Comparison of ENCODE assay signal across 1 cellular context in the genomic region with DNA sequence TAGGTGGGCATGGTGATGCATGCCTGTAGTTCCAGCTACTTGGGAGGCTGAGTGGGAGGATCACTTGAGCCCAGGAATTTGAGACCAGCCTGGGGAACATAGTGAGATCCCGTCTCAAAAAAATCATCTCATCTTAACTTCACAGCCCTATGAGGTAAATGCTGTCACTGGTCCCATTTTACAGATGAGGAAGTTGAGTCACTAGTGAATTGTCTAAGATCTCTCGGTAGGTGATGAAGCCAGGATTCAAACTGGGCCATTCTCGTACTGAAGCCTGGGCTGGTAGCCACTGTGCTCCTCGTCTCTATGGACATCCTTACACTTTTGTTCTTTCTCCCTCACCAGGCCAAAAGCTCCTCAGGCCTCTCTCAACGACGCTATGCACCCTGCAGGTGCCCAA.
TF ChIP-seq lines count a peak whose summit lies in the region.

No MANE protein-coding gene starts in this region.

TF ChIP-seq in GM23338, 12 proteins besides CTCF, POLR2A, EP300 and RAD21 (continued from another document):
- TF ChIP-seq, protein P1, sequence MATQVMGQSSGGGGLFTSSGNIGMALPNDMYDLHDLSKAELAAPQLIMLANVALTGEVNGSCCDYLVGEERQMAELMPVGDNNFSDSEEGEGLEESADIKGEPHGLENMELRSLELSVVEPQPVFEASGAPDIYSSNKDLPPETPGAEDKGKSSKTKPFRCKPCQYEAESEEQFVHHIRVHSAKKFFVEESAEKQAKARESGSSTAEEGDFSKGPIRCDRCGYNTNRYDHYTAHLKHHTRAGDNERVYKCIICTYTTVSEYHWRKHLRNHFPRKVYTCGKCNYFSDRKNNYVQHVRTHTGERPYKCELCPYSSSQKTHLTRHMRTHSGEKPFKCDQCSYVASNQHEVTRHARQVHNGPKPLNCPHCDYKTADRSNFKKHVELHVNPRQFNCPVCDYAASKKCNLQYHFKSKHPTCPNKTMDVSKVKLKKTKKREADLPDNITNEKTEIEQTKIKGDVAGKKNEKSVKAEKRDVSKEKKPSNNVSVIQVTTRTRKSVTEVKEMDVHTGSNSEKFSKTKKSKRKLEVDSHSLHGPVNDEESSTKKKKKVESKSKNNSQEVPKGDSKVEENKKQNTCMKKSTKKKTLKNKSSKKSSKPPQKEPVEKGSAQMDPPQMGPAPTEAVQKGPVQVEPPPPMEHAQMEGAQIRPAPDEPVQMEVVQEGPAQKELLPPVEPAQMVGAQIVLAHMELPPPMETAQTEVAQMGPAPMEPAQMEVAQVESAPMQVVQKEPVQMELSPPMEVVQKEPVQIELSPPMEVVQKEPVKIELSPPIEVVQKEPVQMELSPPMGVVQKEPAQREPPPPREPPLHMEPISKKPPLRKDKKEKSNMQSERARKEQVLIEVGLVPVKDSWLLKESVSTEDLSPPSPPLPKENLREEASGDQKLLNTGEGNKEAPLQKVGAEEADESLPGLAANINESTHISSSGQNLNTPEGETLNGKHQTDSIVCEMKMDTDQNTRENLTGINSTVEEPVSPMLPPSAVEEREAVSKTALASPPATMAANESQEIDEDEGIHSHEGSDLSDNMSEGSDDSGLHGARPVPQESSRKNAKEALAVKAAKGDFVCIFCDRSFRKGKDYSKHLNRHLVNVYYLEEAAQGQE (IDR thresholded peaks at IDR 0.05; ENCODE audit: unreplicated experiment): no peak
- TF ChIP-seq NANOG (IDR thresholded peaks at IDR 0.05; ENCODE audit: borderline replicate concordance): no peak
